Comparison of ENCODE assay signal across 12 cellular contexts in genomic region chr14:52937869-52938268, GRCh38.
"Had no signal": no experiment of that assay in that cellular context is flagged by ENCODE, and none has a peak within 500 bp of the region (broad histone marks: within the 10 kb centered on the region; RNA-seq: fewer than 3 reads in every experiment).

No MANE protein-coding gene starts in this region.

- H3K27me3 ChIP-seq: foreskin keratinocyte, suprapubic skin had no signal

- ATAC-seq: foreskin keratinocyte; stimulated activated naive CD8-positive, alpha-beta T cell treated with anti-CD3 and anti-CD28 coated beads, Interleukin-15, Interleukin-2, amounts not matched to agents 100 U/mL and 50 U/mL, for 24 hours had no signal

- H3K9me3 ChIP-seq: suprapubic skin had no signal

- DNase-seq: activated CD4-positive, alpha-beta memory T cell treated with anti-CD3 and anti-CD28 coated beads, Interleukin-2, amount 10 ng/mL, durations not matched to agents 7 days and 5 days; activated naive CD4-positive, alpha-beta T cell treated with anti-CD3 and anti-CD28 coated beads, Interleukin-2, amount 10 ng/mL, durations not matched to agents 7 days and 5 days; activated T-cell treated with anti-CD3 and anti-CD28 coated beads, Interleukin-2, amount 50 U/mL, for 24 hours; foreskin keratinocyte; midbrain; stimulated activated CD4-positive, alpha-beta T cell treated with anti-CD3 and anti-CD28 coated beads, Interleukin-4, amount 100 ng/mL, for 4 hours; stimulated activated CD8-positive, alpha-beta memory T cell treated with anti-CD3 and anti-CD28 coated beads, Interleukin-4, amount 100 ng/mL, for 48 hours; stimulated activated naive CD8-positive, alpha-beta T cell treated with anti-CD3 and anti-CD28 coated beads, Interleukin-15, Interleukin-2, amounts not matched to agents 100 U/mL and 50 U/mL, for 24 hours had no signal

- H3K4me3 ChIP-seq: lung, SK-N-MC, skin epidermis, suprapubic skin had no signal

- H3K4me3 Mint-ChIP-seq: activated CD4-positive, alpha-beta memory T cell treated with anti-CD3 and anti-CD28 coated beads, Interleukin-2, amount 10 ng/mL, durations not matched to agents 7 days and 5 days; activated naive CD4-positive, alpha-beta T cell treated with anti-CD3 and anti-CD28 coated beads, Interleukin-2, amount 10 ng/mL, durations not matched to agents 7 days and 5 days; activated T-cell treated with anti-CD3 and anti-CD28 coated beads, Interleukin-2, amount 50 U/mL, for 24 hours had no signal

- H3K36me3 Mint-ChIP-seq: activated naive CD4-positive, alpha-beta T cell treated with anti-CD3 and anti-CD28 coated beads, Interleukin-2, amount 10 ng/mL, durations not matched to agents 7 days and 5 days had no signal

- H3K36me3 ChIP-seq: suprapubic skin had no signal

- H3K27ac Mint-ChIP-seq: activated CD4-positive, alpha-beta memory T cell treated with anti-CD3 and anti-CD28 coated beads, Interleukin-2, amount 10 ng/mL, durations not matched to agents 7 days and 5 days; activated naive CD4-positive, alpha-beta T cell treated with anti-CD3 and anti-CD28 coated beads, Interleukin-2, amount 10 ng/mL, durations not matched to agents 7 days and 5 days; activated T-cell treated with anti-CD3 and anti-CD28 coated beads, Interleukin-2, amount 50 U/mL, for 24 hours had no signal

- H3K27ac ChIP-seq: foreskin keratinocyte, SK-N-MC, skin epidermis, suprapubic skin had no signal

- H3K4me1 Mint-ChIP-seq: activated CD4-positive, alpha-beta memory T cell treated with anti-CD3 and anti-CD28 coated beads, Interleukin-2, amount 10 ng/mL, durations not matched to agents 7 days and 5 days; activated naive CD4-positive, alpha-beta T cell treated with anti-CD3 and anti-CD28 coated beads, Interleukin-2, amount 10 ng/mL, durations not matched to agents 7 days and 5 days had no signal

- H3K9me3 Mint-ChIP-seq: activated CD4-positive, alpha-beta memory T cell treated with anti-CD3 and anti-CD28 coated beads, Interleukin-2, amount 10 ng/mL, durations not matched to agents 7 days and 5 days; activated naive CD4-positive, alpha-beta T cell treated with anti-CD3 and anti-CD28 coated beads, Interleukin-2, amount 10 ng/mL, durations not matched to agents 7 days and 5 days; activated T-cell treated with anti-CD3 and anti-CD28 coated beads, Interleukin-2, amount 50 U/mL, for 24 hours had no signal

- H3K4me1 ChIP-seq: foreskin keratinocyte, suprapubic skin had no signal
